Comparison of ENCODE assay signal across 15 cellular contexts in genomic region chr17:46274238-46274637, GRCh38. TPM values are rescaled to one million over a fixed set of nuclear protein-coding genes. Genes with fewer than 3 reads are reported as not detected.
DNase-seq lines count a peak whose midpoint lies in the region; ATAC-seq, FAIRE-seq and TF ChIP-seq lines count a peak whose summit lies in the region.
"Had no signal": no experiment of that assay in that cellular context is flagged by ENCODE, and none has a peak within 500 bp of the region (broad histone marks: within the 10 kb centered on the region; RNA-seq: fewer than 3 reads in every experiment).

No MANE protein-coding gene starts in this region.

- CTCF ChIA-PET in A549 (lab: Yijun Ruan, JAX), result interaction anchor here (0.6 to 20.4 kb wide), 9 partner anchors 9 to 1850 kb away, joined by 3 to 169 read pairs (median 3); partner anchors contain the start of gene KANSL1
- CTCF ChIA-PET in PC-3 (lab: Charles Lee), result interaction anchor here (0.5 kb wide), 1 partner anchor 14 kb away, joined by 9 read pairs; no protein-coding TSS in a partner anchor

- H3K36me3 ChIP-seq in PC-3 (ENCODE audit: low read depth, low read length), result no peaks in the 10 kb centered on the region
- H3K36me3 ChIP-seq: BLaER1 had no signal

- H3K9me3 ChIP-seq in A549 (no peaks in the 10 kb centered on the region), PC-3 (ENCODE audit: low read length) (no peaks in the 10 kb centered on the region)
- H3K9me3 ChIP-seq: BLaER1 had no signal

- peak; percentile 80 for FAIRE-seq in A549 (lab: Jason Lieb, UNC)
- FAIRE-seq: GM12892, GM18507 had no signal

- H3K79me2 ChIP-seq in PC-3 (ENCODE audit: low read length), result no peaks in the 10 kb centered on the region

- H3K4me2 ChIP-seq in A549, result no peak overlapping the region
- no peak overlapping the region for H3K4me2 ChIP-seq in PC-3 (ENCODE audit: low read length)
- H3K4me2 ChIP-seq: BLaER1, GM23338 had no signal

- H3K27me3 ChIP-seq in PC-3 (ENCODE audit: low read length), result no peaks in the 10 kb centered on the region
- H3K27me3 ChIP-seq: BLaER1 had no signal

- H2AFZ ChIP-seq in PC-3 (ENCODE audit: low read length), result no peak overlapping the region
- H2AFZ ChIP-seq: GM23338 had no signal

- H3F3A ChIP-seq in PC-3 (ENCODE audit: low read length, unreplicated experiment), result no peaks in the 10 kb centered on the region

- H3K4me3 ChIP-seq in A549 (no peak overlapping the region), PC-3 (ENCODE audit: low read length) (no peak overlapping the region)
- H3K4me3 ChIP-seq: BLaER1, GM23338 had no signal

- no peak overlapping the region for H3K9ac ChIP-seq in PC-3 (ENCODE audit: low read length)
- H3K9ac ChIP-seq: BLaER1 had no signal

- no peaks in the 10 kb centered on the region for H4K20me1 ChIP-seq in PC-3 (ENCODE audit: low read length)
- H4K20me1 ChIP-seq: BLaER1 had no signal

- TF ChIP-seq RAD21 in A549 (conservative IDR thresholded peaks at IDR 0.05 in 1 of 2, IDR thresholded peaks at IDR 0.05 in 1 of 2), result no peak

- intact Hi-C loops in left colon (cut with DNase I, micrococcal nuclease), result no loop called here
- intact Hi-C loops in PC-3 (cut with micrococcal nuclease), result no loop called here

- no peak for TF ChIP-seq CTCF in 22Rv1 (IDR thresholded peaks at IDR 0.05)
- TF ChIP-seq CTCF in A549 (IDR thresholded peaks at IDR 0.05), result no peak
- no peak for TF ChIP-seq CTCF in PC-3 (conservative IDR thresholded peaks at IDR 0.05; ENCODE audit: low read depth, low read length)

- no peak for DNase-seq in A549 (ENCODE audit: low read depth in 1 of 2, low spot score in 1 of 2)
- DNase-seq in NCI-H69 (lab: John Stamatoyannopoulos, UW), result peak; percentile 40
- no peak for DNase-seq in left colon
- no peak for DNase-seq in PC-3
- DNase-seq: CD4-positive, alpha-beta memory T cell; DMS153; DMS79; GDM1 had no signal

- no peak for TF ChIP-seq POLR2A in A549 (IDR thresholded peaks at IDR 0.05; ENCODE audit: low read length)

- peak overlapping the region; percentile 22 for H3K27ac ChIP-seq in 22Rv1
- no peak overlapping the region for H3K27ac ChIP-seq in A549
- no peak overlapping the region for H3K27ac ChIP-seq in PC-3 (ENCODE audit: low read length)
- H3K27ac ChIP-seq: BLaER1 had no signal

- POLR2A ChIA-PET in A549 (lab: Yijun Ruan, JAX) (no interaction called here), PC-3 (lab: Charles Lee; ENCODE audit: unreplicated experiment) (no interaction called here)

- 80% methylated on average over 3 of the region's 3 CpGs for WGBS in A549 (ENCODE audit: missing lambda C conversion rate)

- H3K4me1 ChIP-seq in A549 (no peaks in the 10 kb centered on the region), PC-3 (ENCODE audit: insufficient read depth, low read length) (0 out of 2 replicates have a peak, but pooled peaks cover under 1% of the 10 kb centered on the region)
- H3K4me1 ChIP-seq: BLaER1 had no signal

- no TSS peak for BruUV-seq in PC-3 (replicated peaks; lab: Mats Ljungman, UMichigan)

- ATAC-seq in A549, result peak in 1 of 2 experiments; percentile 47; a peak in 1 of 6 replicates
- peak; percentile 45 for ATAC-seq in left colon
- no peak for ATAC-seq in PC-3
- ATAC-seq in HG02678 (IDR thresholded peaks at IDR 0.05; ENCODE audit: unreplicated experiment), result no peak
- no peak for ATAC-seq in GM21447 (IDR thresholded peaks at IDR 0.05; ENCODE audit: unreplicated experiment)
- ATAC-seq: GM23338 had no signal

- H3K9me2 ChIP-seq in PC-3 (replicated peaks; ENCODE audit: low read length), result no peaks in the 10 kb centered on the region

- TF ChIP-seq EP300 in A549 (IDR thresholded peaks at IDR 0.05), result no peak

TF ChIP-seq in A549, 52 proteins besides CTCF, POLR2A, EP300 and RAD21:
- TF ChIP-seq PBX3 (IDR thresholded peaks at IDR 0.05) (no peak), EHMT2 (IDR thresholded peaks at IDR 0.05; ENCODE audit: low read depth) (no peak)
- TF ChIP-seq, protein P1, sequence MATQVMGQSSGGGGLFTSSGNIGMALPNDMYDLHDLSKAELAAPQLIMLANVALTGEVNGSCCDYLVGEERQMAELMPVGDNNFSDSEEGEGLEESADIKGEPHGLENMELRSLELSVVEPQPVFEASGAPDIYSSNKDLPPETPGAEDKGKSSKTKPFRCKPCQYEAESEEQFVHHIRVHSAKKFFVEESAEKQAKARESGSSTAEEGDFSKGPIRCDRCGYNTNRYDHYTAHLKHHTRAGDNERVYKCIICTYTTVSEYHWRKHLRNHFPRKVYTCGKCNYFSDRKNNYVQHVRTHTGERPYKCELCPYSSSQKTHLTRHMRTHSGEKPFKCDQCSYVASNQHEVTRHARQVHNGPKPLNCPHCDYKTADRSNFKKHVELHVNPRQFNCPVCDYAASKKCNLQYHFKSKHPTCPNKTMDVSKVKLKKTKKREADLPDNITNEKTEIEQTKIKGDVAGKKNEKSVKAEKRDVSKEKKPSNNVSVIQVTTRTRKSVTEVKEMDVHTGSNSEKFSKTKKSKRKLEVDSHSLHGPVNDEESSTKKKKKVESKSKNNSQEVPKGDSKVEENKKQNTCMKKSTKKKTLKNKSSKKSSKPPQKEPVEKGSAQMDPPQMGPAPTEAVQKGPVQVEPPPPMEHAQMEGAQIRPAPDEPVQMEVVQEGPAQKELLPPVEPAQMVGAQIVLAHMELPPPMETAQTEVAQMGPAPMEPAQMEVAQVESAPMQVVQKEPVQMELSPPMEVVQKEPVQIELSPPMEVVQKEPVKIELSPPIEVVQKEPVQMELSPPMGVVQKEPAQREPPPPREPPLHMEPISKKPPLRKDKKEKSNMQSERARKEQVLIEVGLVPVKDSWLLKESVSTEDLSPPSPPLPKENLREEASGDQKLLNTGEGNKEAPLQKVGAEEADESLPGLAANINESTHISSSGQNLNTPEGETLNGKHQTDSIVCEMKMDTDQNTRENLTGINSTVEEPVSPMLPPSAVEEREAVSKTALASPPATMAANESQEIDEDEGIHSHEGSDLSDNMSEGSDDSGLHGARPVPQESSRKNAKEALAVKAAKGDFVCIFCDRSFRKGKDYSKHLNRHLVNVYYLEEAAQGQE (IDR thresholded peaks at IDR 0.05), result no peak
- TF ChIP-seq, protein P2, sequence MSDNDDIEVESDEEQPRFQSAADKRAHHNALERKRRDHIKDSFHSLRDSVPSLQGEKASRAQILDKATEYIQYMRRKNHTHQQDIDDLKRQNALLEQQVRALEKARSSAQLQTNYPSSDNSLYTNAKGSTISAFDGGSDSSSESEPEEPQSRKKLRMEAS (IDR thresholded peaks at IDR 0.05), result no peak

RNA-seq across cellular contexts. Expression of gene LRRC37A, which starts 20.7 kb away (rescaled TPM):
- 2.4 and 2.6 TPM in 2 replicates for polyA plus RNA-seq in A549 (2011; rRNA removed)
- 0.98 and 1.2 TPM in 2 replicates for polyA plus RNA-seq in A549 (2012; cell fraction: cytosol; rRNA removed)
- polyA plus RNA-seq in A549 (2012; cell fraction: nucleus; rRNA removed), result 1.0 and 1.2 TPM in 2 replicates
- 0.36 to 0.43 TPM (median 0.36 TPM) in 3 replicates for polyA plus RNA-seq in A549 (2017; fragmentation: RNase III; extraction: RNeasy Plus Mini Kit Qiagen cat#74134 plus additional on column Dnase treatment)
- polyA minus RNA-seq in A549 (2011; rRNA and poly(A)+ RNA removed), result 3.1 and 4.4 TPM in 2 replicates
- 1 to 10 TPM; 4.1 to 6.4 TPM for total RNA-seq in left colon
- 1.1 and 2.4 TPM in 2 replicates for total RNA-seq in PC-3 (2014; rRNA removed)
